8 cellular contexts compared by ENCODE assay signal in the genomic region with DNA sequence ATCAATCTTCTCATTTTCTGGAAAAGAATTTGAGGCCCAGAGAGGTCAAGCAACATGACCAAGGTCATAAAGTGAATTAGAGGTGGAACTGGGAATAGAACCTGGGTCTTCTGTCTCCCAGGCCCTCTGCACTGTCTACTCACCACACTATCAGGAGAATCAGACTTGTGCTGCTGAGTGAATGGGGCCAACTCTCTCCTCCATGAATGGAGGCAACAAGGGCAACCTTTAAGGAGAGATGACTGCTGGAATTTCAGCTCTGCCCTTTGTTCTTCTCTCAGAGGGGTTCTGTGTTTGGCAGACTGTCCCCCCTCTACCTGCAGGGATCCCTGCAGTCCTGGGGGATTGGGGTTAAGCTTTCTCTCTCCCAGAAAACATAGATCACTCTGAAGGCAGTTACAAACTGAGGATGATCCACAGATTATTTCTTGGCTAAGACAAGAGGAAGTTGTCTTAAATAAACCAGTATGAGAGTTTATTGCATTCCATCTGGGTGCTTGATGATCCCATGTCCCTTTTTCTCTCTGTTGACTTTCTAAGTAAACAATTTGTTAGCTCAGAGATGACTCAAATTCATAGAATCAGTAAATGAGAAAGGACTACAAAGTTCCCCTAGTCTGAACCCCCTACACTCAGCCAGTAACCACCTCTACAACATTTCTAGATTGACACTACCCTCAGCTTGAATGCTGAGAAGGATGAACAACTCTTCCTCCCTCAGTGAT.
A peak's percentile ranks its signal among the peaks of the same experiment; 100 is the strongest.
DNase-seq lines count a peak whose midpoint lies in the region; ATAC-seq and TF ChIP-seq lines count a peak whose summit lies in the region.

No MANE protein-coding gene starts in this region.

- intact Hi-C loops in CD8-positive, alpha-beta T cell (cut with DNase I, micrococcal nuclease) = no loop called here
- intact Hi-C loops in body of pancreas (cut with DNase I) = no loop called here
- intact Hi-C loops in upper lobe of right lung (cut with DNase I) = no loop called here

- no peak for DNase-seq in CD8-positive, alpha-beta T cell
- no peak for DNase-seq in body of pancreas
- no peak for DNase-seq in lung (ENCODE audit: low spot score)
- no peak for DNase-seq in upper lobe of right lung
- DNase-seq in HK-2 (ENCODE audit: unreplicated experiment) = no peak

- no peaks in the 10 kb centered on the region for H3K27me3 Mint-ChIP-seq in CD8-positive, alpha-beta T cell (ENCODE audit: low read depth)

- no peak overlapping the region for H2AFZ ChIP-seq in KMS-11 (ENCODE audit: low read depth)

- H4K20me1 ChIP-seq in KMS-11 (ENCODE audit: insufficient read depth) = no peaks in the 10 kb centered on the region

- CTCF ChIA-PET in CD8-positive, alpha-beta T cell (lab: Charles Lee) = no interaction called here

- H3K4me1 ChIP-seq in CD8-positive, alpha-beta T cell (ENCODE audit: insufficient read depth, low read length) = peaks cover 23% of the 10 kb centered on the region
- H3K4me1 ChIP-seq in KMS-11 (ENCODE audit: low read depth, poor library complexity, severe bottlenecking) (peaks cover 18% of the 10 kb centered on the region), body of pancreas (peaks cover 40% of the 10 kb centered on the region), lung (ENCODE audit: control insufficient read depth in 2 of 2, insufficient read depth in 2 of 2, low read length in 2 of 2) (peaks cover 5 to 22% of the 10 kb centered on the region in 2 donors), upper lobe of right lung (peaks cover 34% of the 10 kb centered on the region)

- H3K4me2 ChIP-seq in KMS-11 = no peak overlapping the region

- ATAC-seq in CD8-positive, alpha-beta T cell = no peak
- ATAC-seq in body of pancreas = no peak
- peak; percentile 7 for ATAC-seq in lung (ENCODE audit: insufficient read depth, low FRiP score)
- no peak for ATAC-seq in upper lobe of right lung
- no peak for ATAC-seq in HG03520 (IDR thresholded peaks at IDR 0.05; ENCODE audit: unreplicated experiment)
- no peak for ATAC-seq in GM21423 (IDR thresholded peaks at IDR 0.05; ENCODE audit: unreplicated experiment)

- H3K4me1 Mint-ChIP-seq in CD8-positive, alpha-beta T cell (ENCODE audit: low read depth) = peaks cover 32% of the 10 kb centered on the region

- no peaks in the 10 kb centered on the region for H3K27me3 ChIP-seq in CD8-positive, alpha-beta T cell (ENCODE audit: insufficient read depth, low read length)
- H3K27me3 ChIP-seq in KMS-11 (ENCODE audit: insufficient read depth, low read depth) = no peaks in the 10 kb centered on the region
- no peaks in the 10 kb centered on the region for H3K27me3 ChIP-seq in body of pancreas
- H3K27me3 ChIP-seq in lung (ENCODE audit: control insufficient read depth, insufficient read depth) = no peaks in the 10 kb centered on the region
- no peaks in the 10 kb centered on the region for H3K27me3 ChIP-seq in upper lobe of right lung

- H3K4me3 ChIP-seq in CD8-positive, alpha-beta T cell (ENCODE audit: low read depth, low read length) = no peak overlapping the region
- H3K4me3 ChIP-seq in KMS-11 (IDR thresholded peaks at IDR 0.05; ENCODE audit: insufficient read depth, low read depth, low read length) = no peak overlapping the region
- H3K4me3 ChIP-seq in body of pancreas = no peak overlapping the region
- no peak overlapping the region for H3K4me3 ChIP-seq in lung
- no peak overlapping the region for H3K4me3 ChIP-seq in upper lobe of right lung

- POLR2A ChIA-PET in CD8-positive, alpha-beta T cell (lab: Charles Lee) = no interaction called here

- no peak overlapping the region for H3K27ac ChIP-seq in CD8-positive, alpha-beta T cell (ENCODE audit: low read depth, low read length)
- H3K27ac ChIP-seq in KMS-11 = peak overlapping the region; percentile 21; the same call in 1 of the 2 replicates
- peak overlapping the region; percentile 74 to 89 (median 78) for H3K27ac ChIP-seq in body of pancreas
- peak overlapping the region; percentile 88 to 93 for H3K27ac ChIP-seq in lung (ENCODE audit: low read depth in 1 of 2, low read length in 1 of 2)
- H3K27ac ChIP-seq in upper lobe of right lung = peak overlapping the region; percentile 87

- H3K36me3 Mint-ChIP-seq in CD8-positive, alpha-beta T cell = no peaks in the 10 kb centered on the region

- no peaks in the 10 kb centered on the region for H3K36me3 ChIP-seq in CD8-positive, alpha-beta T cell (ENCODE audit: insufficient read depth, low read length)
- no peaks in the 10 kb centered on the region; the same call in 1 of the 2 replicates for H3K36me3 ChIP-seq in KMS-11 (ENCODE audit: insufficient read depth)
- no peaks in the 10 kb centered on the region for H3K36me3 ChIP-seq in body of pancreas (replicated peaks in 1 of 2; ENCODE audit: insufficient read depth in 1 of 2, low read depth in 2 of 2)
- H3K36me3 ChIP-seq in lung (ENCODE audit: control insufficient read depth in 2 of 2, insufficient read depth in 2 of 2, low read length in 2 of 2) = no peaks in the 10 kb centered on the region
- no peaks in the 10 kb centered on the region for H3K36me3 ChIP-seq in upper lobe of right lung

- H3K9ac ChIP-seq in KMS-11 = no peak overlapping the region

- H3K27ac Mint-ChIP-seq in CD8-positive, alpha-beta T cell = peak overlapping the region; percentile 78

- TF ChIP-seq POLR2A in body of pancreas (IDR thresholded peaks at IDR 0.05) = no peak

- H3K4me3 Mint-ChIP-seq in CD8-positive, alpha-beta T cell = no peak overlapping the region

- no peak for TF ChIP-seq CTCF in CD8-positive, alpha-beta T cell (IDR thresholded peaks at IDR 0.05)
- TF ChIP-seq CTCF in KMS-11 (conservative IDR thresholded peaks at IDR 0.05; ENCODE audit: low read depth, low read length) = no peak
- no peak for TF ChIP-seq CTCF in body of pancreas (IDR thresholded peaks at IDR 0.05)
- no peak for TF ChIP-seq CTCF in lung (IDR thresholded peaks at IDR 0.05; ENCODE audit: control extremely low read depth, extremely low read depth)
- no peak for TF ChIP-seq CTCF in upper lobe of right lung (IDR thresholded peaks at IDR 0.05)

- no peaks in the 10 kb centered on the region for H3K9me3 ChIP-seq in CD8-positive, alpha-beta T cell (ENCODE audit: low read length)
- no peaks in the 10 kb centered on the region for H3K9me3 ChIP-seq in body of pancreas
- H3K9me3 ChIP-seq in lung (ENCODE audit: control insufficient read depth in 2 of 2, insufficient read depth in 1 of 2, low read length in 1 of 2) = peaks cover 0 to 3% of the 10 kb centered on the region in 2 donors
- H3K9me3 ChIP-seq in upper lobe of right lung = no peaks in the 10 kb centered on the region

- H3K9me3 Mint-ChIP-seq in CD8-positive, alpha-beta T cell = peaks cover 2% of the 10 kb centered on the region

- no peaks in the 10 kb centered on the region for H3K79me2 ChIP-seq in KMS-11 (ENCODE audit: insufficient read depth, low read depth)
